ENCODE assay signal across 8 cellular contexts in genomic region chr1:90718411-90719320, GRCh38. TPM values are rescaled to one million over a fixed set of nuclear protein-coding genes. Genes with fewer than 3 reads are reported as not detected.
DNase-seq lines count a peak whose midpoint lies in the region; ATAC-seq and TF ChIP-seq lines count a peak whose summit lies in the region.

No MANE protein-coding gene starts in this region.

- no peak overlapping the region for H2AK5ac ChIP-seq in mesenchymal stem cell (ENCODE audit: low read length, severe bottlenecking)

- no peak overlapping the region for H2AFZ ChIP-seq in mesenchymal stem cell (ENCODE audit: low read depth, low read length)

- H3K14ac ChIP-seq in mesenchymal stem cell (ENCODE audit: low read length in 2 of 2): no peak overlapping the region

- H3K27ac ChIP-seq in heart right ventricle: no peak overlapping the region
- H3K27ac ChIP-seq in mesenchymal stem cell (ENCODE audit: low read length, poor library complexity, severe bottlenecking): no peak overlapping the region
- no peak overlapping the region for H3K27ac ChIP-seq in vagina

- peak in 2 of 8 donors; percentile 19 to 20 for ATAC-seq in heart right ventricle
- no peak for ATAC-seq in Right ventricle myocardium superior (ENCODE audit: poor library complexity)

- no peaks in the 10 kb centered on the region for H3K79me1 ChIP-seq in mesenchymal stem cell (replicated peaks; ENCODE audit: low read length, poor library complexity, severe bottlenecking)

- H3K36me3 ChIP-seq in heart right ventricle: no peaks in the 10 kb centered on the region
- no peaks in the 10 kb centered on the region for H3K36me3 ChIP-seq in mesenchymal stem cell (ENCODE audit: control insufficient read depth in 1 of 2, insufficient read depth in 2 of 2, low read depth in 1 of 2, low read length in 2 of 2)
- H3K36me3 ChIP-seq in vagina: no peaks in the 10 kb centered on the region

- no peak overlapping the region for H3K23ac ChIP-seq in mesenchymal stem cell (ENCODE audit: low read length in 2 of 2)

- DNase-seq in heart right ventricle (no peak), Right ventricle myocardium superior (no peak), astrocyte of the cerebellum (ENCODE audit: low read depth) (no peak), mesenchymal stem cell (no peak), vagina (ENCODE audit: extremely low spot score in 2 of 2) (peak in 1 of 2 donors; percentile 67), DMS79 treated with DMSO at 0.1 percent for 48 hours (lab: John Stamatoyannopoulos, UW) (no peak), SHP77 treated with DMSO at 0.1 percent for 48 hours (lab: John Stamatoyannopoulos, UW) (no peak), NCI-H226 (no peak)

- H3K9me3 ChIP-seq in heart right ventricle: peaks cover 0 to 6% (median 0%) of the 10 kb centered on the region in 11 donors
- H3K9me3 ChIP-seq in mesenchymal stem cell (ENCODE audit: control insufficient read depth, low read length): no peaks in the 10 kb centered on the region
- no peaks in the 10 kb centered on the region for H3K9me3 ChIP-seq in vagina

- H3K27me3 ChIP-seq in heart right ventricle (peaks cover 67 to 100% (median 100%) of the 10 kb centered on the region in 7 donors), mesenchymal stem cell (ENCODE audit: control insufficient read depth in 1 of 2, insufficient read depth in 1 of 2, low read length in 2 of 2) (peaks cover 88 to 93% of the 10 kb centered on the region in 2 experiments), vagina (peaks cover 32% of the 10 kb centered on the region)

- no peak overlapping the region for H4K91ac ChIP-seq in mesenchymal stem cell (ENCODE audit: low read length)

- TF ChIP-seq POLR2A in vagina (IDR thresholded peaks at IDR 0.05): no peak

- no peak overlapping the region for H2BK12ac ChIP-seq in mesenchymal stem cell (ENCODE audit: low read length in 2 of 2)

- H3K9ac ChIP-seq in mesenchymal stem cell (ENCODE audit: low read length): no peak overlapping the region

- H2BK120ac ChIP-seq in mesenchymal stem cell (ENCODE audit: low read depth, low read length): no peak overlapping the region

- H3K4ac ChIP-seq in mesenchymal stem cell (ENCODE audit: low read depth in 1 of 2, low read length in 2 of 2): no peak overlapping the region

- 1 to 2% methylated on average over 65 to 66 of the region's 66 CpGs for WGBS in heart right ventricle, 2 donors
- 1% methylated on average over 63 of the region's 66 CpGs for WGBS in mesenchymal stem cell

- no peak overlapping the region for H3K18ac ChIP-seq in mesenchymal stem cell (ENCODE audit: low read depth in 1 of 2, low read length in 2 of 2)

- peak overlapping the region; percentile 76 for H3K4me2 ChIP-seq in mesenchymal stem cell (ENCODE audit: low read length, poor library complexity, severe bottlenecking)

- H3K4me1 ChIP-seq in heart right ventricle: peaks cover 13 to 29% (median 19%) of the 10 kb centered on the region in 9 donors
- peaks cover 27% of the 10 kb centered on the region for H3K4me1 ChIP-seq in mesenchymal stem cell (ENCODE audit: control insufficient read depth, insufficient read depth, low read depth, low read length)
- H3K4me1 ChIP-seq in vagina: peaks cover 16% of the 10 kb centered on the region

- no peak overlapping the region for H4K8ac ChIP-seq in mesenchymal stem cell (ENCODE audit: low read length)

- H2BK5ac ChIP-seq in mesenchymal stem cell (ENCODE audit: low read depth, low read length, poor library complexity, severe bottlenecking): no peak overlapping the region

- intact Hi-C loops in heart right ventricle (cut with DNase I) (loop anchor here in 1 of 10 donors (10.0 kb wide), 1 partner anchor 306 kb away; the partner anchor contains the start of gene ZNF644), Right ventricle myocardium superior (cut with DNase I) (no loop called here), vagina (cut with DNase I) (no loop called here)

- TF ChIP-seq CTCF in heart right ventricle (IDR thresholded peaks at IDR 0.05): no peak
- no peak for TF ChIP-seq CTCF in astrocyte of the cerebellum (IDR thresholded peaks at IDR 0.05; ENCODE audit: low read depth, low read length, missing control alignments)
- no peak for TF ChIP-seq CTCF in vagina (IDR thresholded peaks at IDR 0.05)

- no peak overlapping the region for H2BK15ac ChIP-seq in mesenchymal stem cell (ENCODE audit: low read depth, poor library complexity, severe bottlenecking)

- in situ Hi-C loops in astrocyte of the cerebellum (cut with HindIII; ENCODE audit: low sequenced_read_pairs): no loop called here

- peak overlapping the region in 9 of 10 donors; percentile 6 to 43 (median 38) for H3K4me3 ChIP-seq in heart right ventricle
- H3K4me3 ChIP-seq in astrocyte of the cerebellum (ENCODE audit: low read depth, low read length): peak overlapping the region; percentile 28
- peak overlapping the region in 1 of 2 experiments; percentile 76 for H3K4me3 ChIP-seq in mesenchymal stem cell (ENCODE audit: insufficient read depth in 1 of 2, low read depth in 1 of 2, low read length in 2 of 2)
- H3K4me3 ChIP-seq in vagina: peak overlapping the region; percentile 13 to 39

RNA-seq across cellular contexts. Expression of gene BARHL2, which starts 1.6 kb away (rescaled TPM):
- under 1 TPM in 1 of 10 donors, not detected in 9; 0.13 TPM for total RNA-seq in heart right ventricle
- not detected for polyA plus RNA-seq in heart right ventricle
- total RNA-seq in Right ventricle myocardium superior: not detected
- polyA plus RNA-seq in mesenchymal stem cell (2013, experiment 1 of 2): not detected
- polyA plus RNA-seq in mesenchymal stem cell (2013, experiment 2 of 2): not detected
- total RNA-seq in vagina: not detected
